Comparison of ENCODE assay signal across 1 cellular context in the genomic region with DNA sequence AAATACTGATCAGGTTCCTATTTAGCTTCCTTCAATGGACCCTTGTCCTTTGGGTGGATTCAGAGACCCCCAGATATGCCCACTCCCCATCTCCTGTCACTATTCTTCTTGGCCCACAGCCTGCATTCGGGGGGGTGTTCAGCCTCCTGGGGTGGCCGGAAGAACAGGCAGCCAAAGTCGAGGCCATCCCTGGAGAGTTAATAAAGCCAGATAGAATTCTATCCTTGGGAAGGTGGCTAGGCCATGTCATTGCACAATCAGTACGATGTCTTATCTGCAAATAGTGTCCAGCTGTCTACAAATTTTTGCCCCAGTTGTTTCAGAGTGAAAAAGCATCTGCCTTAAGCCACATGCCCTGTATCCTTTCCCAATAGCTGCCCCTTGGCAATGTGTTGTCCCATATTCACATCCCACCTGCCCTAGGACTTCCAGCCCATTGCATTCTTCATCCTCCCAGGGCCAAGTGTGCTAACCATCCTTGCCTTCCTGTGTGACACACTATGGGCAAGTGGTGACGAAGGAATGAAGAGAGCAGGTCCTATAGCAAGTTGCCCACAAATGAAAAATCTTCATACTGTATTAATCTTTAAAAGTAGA.
TF ChIP-seq lines count a peak whose summit lies in the region.

No MANE protein-coding gene starts in this region.

TF ChIP-seq in HepG2, 621 proteins besides CTCF, POLR2A, EP300 and RAD21:
- TF ChIP-seq TBL1XR1 (IDR thresholded peaks at IDR 0.05; ENCODE audit: borderline replicate concordance, low read length, partially characterized antibody): no peak
- peak; percentile 61; the same call in 1 of the 2 replicates for TF ChIP-seq CEBPB (IDR thresholded peaks at IDR 0.05; ENCODE audit: borderline replicate concordance, low read depth, low read length)
